ENCODE assay signal across 8 cellular contexts in the genomic region with DNA sequence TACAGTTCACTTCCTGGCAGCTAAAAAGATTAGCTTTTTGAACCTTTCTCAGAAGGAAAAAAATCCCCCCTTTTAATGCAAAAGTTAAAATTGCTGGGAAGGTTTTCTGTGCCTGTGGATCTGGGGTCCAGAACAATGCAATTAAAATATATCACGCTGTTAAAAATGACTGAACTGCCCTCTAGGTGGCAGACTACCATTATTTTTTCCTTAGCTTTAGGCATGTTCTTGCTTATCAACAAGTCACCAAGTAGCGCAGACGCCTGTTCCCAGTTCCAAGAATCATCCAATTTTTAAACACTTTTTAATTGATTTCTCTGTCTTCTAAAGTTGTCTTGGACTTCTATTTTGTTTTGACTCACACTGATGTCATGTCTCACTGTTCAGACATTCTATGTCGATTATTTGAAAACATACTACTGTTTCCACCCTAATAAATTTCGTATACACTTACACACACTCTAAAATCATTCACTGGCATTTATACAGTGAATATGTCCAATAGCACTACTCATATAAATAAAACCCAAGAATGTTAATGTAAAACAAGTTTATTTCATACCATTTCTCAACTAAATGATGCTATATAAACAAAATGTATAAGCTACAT.
DNase-seq lines count a peak whose midpoint lies in the region; ATAC-seq and TF ChIP-seq lines count a peak whose summit lies in the region.

No MANE protein-coding gene starts in this region.

- DNase-seq in AG10803 (ENCODE audit: low read depth) (peak; percentile 12), NCI-H1105 (lab: John Stamatoyannopoulos, UW) (peak; percentile 1), adipocyte (ENCODE audit: low read depth) (peak; percentile 63), iris pigment epithelial cell (ENCODE audit: low read depth) (peak; percentile 52)
- no peak for DNase-seq in activated T-helper 1 cell treated with anti-CD3 and anti-CD28 coated beads, Interleukin-12 subunit alpha, Interleukin-12 subunit beta, Interleukin-2, Interleukin-4 antibody, amounts not matched to agents 30 ng/mL and 10 ng/mL and 1 ng/mL, durations not matched to agents 14 hours and 24 hours and 36 hours (ENCODE audit: low spot score)
- no peak for DNase-seq in CD8-positive, alpha-beta memory T cell

- H3K27ac Mint-ChIP-seq in activated T-helper 1 cell treated with anti-CD3 and anti-CD28 coated beads, Interleukin-12 subunit alpha, Interleukin-12 subunit beta, Interleukin-2, Interleukin-4 antibody, amounts not matched to agents 30 ng/mL and 10 ng/mL and 1 ng/mL, durations not matched to agents 14 hours and 24 hours and 36 hours, result no peak overlapping the region
- H3K27ac Mint-ChIP-seq in CD8-positive, alpha-beta memory T cell, result no peak overlapping the region

- H3K27me3 Mint-ChIP-seq in activated T-helper 1 cell treated with anti-CD3 and anti-CD28 coated beads, Interleukin-12 subunit alpha, Interleukin-12 subunit beta, Interleukin-2, Interleukin-4 antibody, amounts not matched to agents 30 ng/mL and 10 ng/mL and 1 ng/mL, durations not matched to agents 14 hours and 24 hours and 36 hours (ENCODE audit: insufficient read depth), result no peaks in the 10 kb centered on the region
- H3K27me3 Mint-ChIP-seq in CD8-positive, alpha-beta memory T cell, result no peaks in the 10 kb centered on the region

- CTCF ChIA-PET in CD8-positive, alpha-beta memory T cell (lab: Charles Lee), result no interaction called here

- H3K9ac ChIP-seq in adipocyte (ENCODE audit: low read length), result no peak overlapping the region

- TF ChIP-seq CTCF in AG10803 (conservative IDR thresholded peaks at IDR 0.05; ENCODE audit: low read length), result peak; percentile 53

- H3K9me3 Mint-ChIP-seq in activated T-helper 1 cell treated with anti-CD3 and anti-CD28 coated beads, Interleukin-12 subunit alpha, Interleukin-12 subunit beta, Interleukin-2, Interleukin-4 antibody, amounts not matched to agents 30 ng/mL and 10 ng/mL and 1 ng/mL, durations not matched to agents 14 hours and 24 hours and 36 hours, result no peaks in the 10 kb centered on the region
- peaks cover 0 to 3% (median 2%) of the 10 kb centered on the region in 5 donors for H3K9me3 Mint-ChIP-seq in CD8-positive, alpha-beta memory T cell

- ATAC-seq in GM18502 (IDR thresholded peaks at IDR 0.05; ENCODE audit: poor library complexity, unreplicated experiment) (peak; percentile 91), HG02852 (IDR thresholded peaks at IDR 0.05; ENCODE audit: unreplicated experiment) (peak; percentile 79)

- no peaks in the 10 kb centered on the region for H3K36me3 ChIP-seq in adipocyte (ENCODE audit: control insufficient read depth, insufficient read depth, low read length, severe bottlenecking)
- H3K36me3 ChIP-seq in CD8-positive, alpha-beta memory T cell (ENCODE audit: insufficient read depth, low read length), result no peaks in the 10 kb centered on the region

- intact Hi-C loops in activated T-helper 1 cell treated with anti-CD3 and anti-CD28 coated beads, Interleukin-12 subunit alpha, Interleukin-12 subunit beta, Interleukin-2, Interleukin-4 antibody, amounts not matched to agents 30 ng/mL and 10 ng/mL and 1 ng/mL, durations not matched to agents 14 hours and 24 hours and 36 hours (cut with micrococcal nuclease), result no loop called here

- no peaks in the 10 kb centered on the region for H3K4me1 Mint-ChIP-seq in activated T-helper 1 cell treated with anti-CD3 and anti-CD28 coated beads, Interleukin-12 subunit alpha, Interleukin-12 subunit beta, Interleukin-2, Interleukin-4 antibody, amounts not matched to agents 30 ng/mL and 10 ng/mL and 1 ng/mL, durations not matched to agents 14 hours and 24 hours and 36 hours (ENCODE audit: low read depth)
- H3K4me1 Mint-ChIP-seq in CD8-positive, alpha-beta memory T cell, result no peaks in the 10 kb centered on the region

- POLR2A ChIA-PET in CD8-positive, alpha-beta memory T cell (lab: Charles Lee), result interaction anchor here (0.6 kb wide), 1 partner anchor 70 kb away, joined by 3 read pairs; no protein-coding TSS in a partner anchor

- H3K4me1 ChIP-seq in adipocyte (ENCODE audit: control insufficient read depth, insufficient read depth, low read length), result no peaks in the 10 kb centered on the region
- no peaks in the 10 kb centered on the region for H3K4me1 ChIP-seq in CD8-positive, alpha-beta memory T cell (ENCODE audit: insufficient read depth, low read length)

- no peak overlapping the region for H3K27ac ChIP-seq in CD8-positive, alpha-beta memory T cell (ENCODE audit: low read depth, low read length)

- no peak overlapping the region for H3K4me3 Mint-ChIP-seq in activated T-helper 1 cell treated with anti-CD3 and anti-CD28 coated beads, Interleukin-12 subunit alpha, Interleukin-12 subunit beta, Interleukin-2, Interleukin-4 antibody, amounts not matched to agents 30 ng/mL and 10 ng/mL and 1 ng/mL, durations not matched to agents 14 hours and 24 hours and 36 hours
- no peak overlapping the region for H3K4me3 Mint-ChIP-seq in CD8-positive, alpha-beta memory T cell

- no peaks in the 10 kb centered on the region for H3K27me3 ChIP-seq in adipocyte (replicated peaks; ENCODE audit: control insufficient read depth, insufficient read depth, low read length)
- no peaks in the 10 kb centered on the region for H3K27me3 ChIP-seq in CD8-positive, alpha-beta memory T cell (ENCODE audit: insufficient read depth, low read length, poor library complexity, severe bottlenecking)

- H3K4me3 ChIP-seq in AG10803 (ENCODE audit: low read length) (no peak overlapping the region), adipocyte (ENCODE audit: low read length) (no peak overlapping the region)
- H3K4me3 ChIP-seq in CD8-positive, alpha-beta memory T cell (ENCODE audit: low read length), result no peak overlapping the region

- H3K36me3 Mint-ChIP-seq in activated T-helper 1 cell treated with anti-CD3 and anti-CD28 coated beads, Interleukin-12 subunit alpha, Interleukin-12 subunit beta, Interleukin-2, Interleukin-4 antibody, amounts not matched to agents 30 ng/mL and 10 ng/mL and 1 ng/mL, durations not matched to agents 14 hours and 24 hours and 36 hours (ENCODE audit: low read depth), result no peaks in the 10 kb centered on the region
- H3K36me3 Mint-ChIP-seq in CD8-positive, alpha-beta memory T cell, result no peaks in the 10 kb centered on the region

- H3K9me3 ChIP-seq in adipocyte (ENCODE audit: control insufficient read depth, low read length), result no peaks in the 10 kb centered on the region
- no peaks in the 10 kb centered on the region for H3K9me3 ChIP-seq in CD8-positive, alpha-beta memory T cell (ENCODE audit: low read length)

Comparison
In these comparisons a context has a peak if more than half of its experiments do, and no peak if none do; other contexts are left out.
1. DNase-seq: peak in AG10803 (single experiment), NCI-H1105 (single experiment), adipocyte (single experiment) and iris pigment epithelial cell (single experiment); none in activated T-helper 1 cell treated with anti-CD3 and anti-CD28 coated beads, Interleukin-12 subunit alpha, Interleukin-12 subunit beta, Interleukin-2, Interleukin-4 antibody, amounts not matched to agents 30 ng/mL and 10 ng/mL and 1 ng/mL, durations not matched to agents 14 hours and 24 hours and 36 hours (single experiment) and CD8-positive, alpha-beta memory T cell (0 of 5).